ENCODE assay signal across 22 cellular contexts in the genomic region with DNA sequence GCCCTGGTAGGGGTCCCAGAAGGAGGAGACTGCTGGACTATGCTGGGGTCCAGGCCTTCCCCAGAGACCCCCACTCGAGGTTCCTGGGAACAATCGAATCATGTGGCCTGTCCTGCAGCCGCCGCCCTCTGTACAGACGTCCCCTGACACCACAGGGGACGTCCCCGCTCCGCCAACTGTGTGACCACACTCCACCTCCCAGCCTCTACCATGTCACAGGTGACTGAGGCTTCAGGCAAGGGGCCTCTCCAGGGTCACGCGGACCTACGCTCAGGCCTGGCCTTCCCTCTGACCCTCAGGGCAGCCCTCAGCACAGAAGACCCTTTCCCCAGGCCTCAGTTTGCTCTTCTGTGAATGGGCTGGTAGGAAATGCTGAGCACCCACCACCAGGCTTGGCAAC. TPM values are rescaled to one million over a fixed set of nuclear protein-coding genes. Genes with fewer than 3 reads are reported as not detected.
DNase-seq lines count a peak whose midpoint lies in the region; ATAC-seq and TF ChIP-seq lines count a peak whose summit lies in the region.
"Had no signal": no experiment of that assay in that cellular context is flagged by ENCODE, and none has a peak within 500 bp of the region (broad histone marks: within the 10 kb centered on the region; RNA-seq: fewer than 3 reads in every experiment).

No MANE protein-coding gene starts in this region.

- no TSS peak for BruUV-seq in OCI-LY7 (replicated peaks; lab: Mats Ljungman, UMichigan)

- peak overlapping the region; percentile 10; the same call in 1 of the 2 replicates for H3K4me2 ChIP-seq in OCI-LY7 (ENCODE audit: low read length)
- H3K4me2 ChIP-seq: PC-9 had no signal

- TF ChIP-seq POLR2A in transverse colon (IDR thresholded peaks at IDR 0.05): no peak

- 77% methylated on average over 11 of the region's 11 CpGs for WGBS in right cardiac atrium
- 61% methylated on average over 10 of the region's 11 CpGs; no CpG with 5 or more reads in 1 of the 2 donors for WGBS in transverse colon (ENCODE audit: low coverage in 1 of 2), 2 donors

- H3K4me1 Mint-ChIP-seq in activated T-helper 1 cell treated with anti-CD3 and anti-CD28 coated beads, Interleukin-12 subunit alpha, Interleukin-12 subunit beta, Interleukin-2, Interleukin-4 antibody, amounts not matched to agents 30 ng/mL and 10 ng/mL and 1 ng/mL, durations not matched to agents 14 hours and 24 hours and 36 hours (ENCODE audit: low read depth): no peaks in the 10 kb centered on the region

- H3K27ac ChIP-seq in right cardiac atrium (ENCODE audit: low read length) (no peak overlapping the region), OCI-LY7 (ENCODE audit: low read depth, low read length, poor library complexity, severe bottlenecking) (peak overlapping the region; percentile 98), transverse colon (no peak overlapping the region), WERI-Rb-1 (no peak overlapping the region)
- H3K27ac ChIP-seq: 22Rv1, PC-9, skin epidermis had no signal

- H3K79me2 ChIP-seq in OCI-LY7 (ENCODE audit: insufficient read depth, low read depth, low read length): peaks cover 38% of the 10 kb centered on the region

- peaks cover 85% of the 10 kb centered on the region for H3K36me3 ChIP-seq in OCI-LY7 (ENCODE audit: insufficient read depth, low read length)
- peaks cover 0 to 8% (median 0%) of the 10 kb centered on the region in 4 donors for H3K36me3 ChIP-seq in transverse colon
- no peaks in the 10 kb centered on the region for H3K36me3 ChIP-seq in WERI-Rb-1
- H3K36me3 ChIP-seq: HAP-1 had no signal

- in situ Hi-C loops in transverse colon (cut with MboI; ENCODE audit: low pct_ligation_motif_present in 1 of 4, low pct_unique_long_range_greater_than_20kb in 1 of 4, low sequenced_read_pairs in 3 of 4): no loop called here

- no peak for TF ChIP-seq EP300 in transverse colon (IDR thresholded peaks at IDR 0.05; ENCODE audit: low read depth)

- POLR2A ChIA-PET in OCI-LY7 (lab: Charles Lee): no interaction called here

- DNase-seq in right cardiac atrium (peak in 2 of 3 donors; percentile 16 to 24), cardiac septum (ENCODE audit: low spot score) (no peak), OCI-LY7 (ENCODE audit: low spot score) (no peak), transverse colon (peak; percentile 45), WERI-Rb-1 (no peak)
- no peak for DNase-seq in activated T-helper 1 cell treated with anti-CD3 and anti-CD28 coated beads, Interleukin-12 subunit alpha, Interleukin-12 subunit beta, Interleukin-2, Interleukin-4 antibody, amounts not matched to agents 30 ng/mL and 10 ng/mL and 1 ng/mL, durations not matched to agents 14 hours and 24 hours and 36 hours (ENCODE audit: low spot score)
- DNase-seq: activated CD8-positive, alpha-beta T cell treated with anti-CD3 and anti-CD28 coated beads for 36 hours; activated naive CD4-positive, alpha-beta T cell treated with anti-CD3 and anti-CD28 coated beads, Interleukin-2, amount 50 U/mL, for 16 hours; activated T-cell treated with anti-CD3 and anti-CD28 coated beads, Interleukin-2, amount 50 U/mL, for 24 hours; COR-L47; IMR-90; left cardiac atrium; MM.1S; NCI-H748 treated with DMSO at 0.1 percent for 48 hours; PC-9; stimulated activated CD4-positive, alpha-beta T cell treated with anti-CD3 and anti-CD28 coated beads, Interleukin-2, amount 100 ng/mL, for 48 hours had no signal

- H3K36me3 Mint-ChIP-seq in activated T-helper 1 cell treated with anti-CD3 and anti-CD28 coated beads, Interleukin-12 subunit alpha, Interleukin-12 subunit beta, Interleukin-2, Interleukin-4 antibody, amounts not matched to agents 30 ng/mL and 10 ng/mL and 1 ng/mL, durations not matched to agents 14 hours and 24 hours and 36 hours (ENCODE audit: low read depth): peaks cover 4% of the 10 kb centered on the region

- H3K27me3 Mint-ChIP-seq in activated T-helper 1 cell treated with anti-CD3 and anti-CD28 coated beads, Interleukin-12 subunit alpha, Interleukin-12 subunit beta, Interleukin-2, Interleukin-4 antibody, amounts not matched to agents 30 ng/mL and 10 ng/mL and 1 ng/mL, durations not matched to agents 14 hours and 24 hours and 36 hours (ENCODE audit: insufficient read depth): no peaks in the 10 kb centered on the region
- H3K27me3 Mint-ChIP-seq: activated CD8-positive, alpha-beta T cell treated with anti-CD3 and anti-CD28 coated beads for 36 hours; activated T-cell treated with anti-CD3 and anti-CD28 coated beads, Interleukin-2, amount 50 U/mL, for 24 hours had no signal

- H3K27me3 ChIP-seq in right cardiac atrium (ENCODE audit: control insufficient read depth, insufficient read depth) (no peaks in the 10 kb centered on the region), transverse colon (no peaks in the 10 kb centered on the region), WERI-Rb-1 (ENCODE audit: insufficient read depth, low read depth, severe bottlenecking) (no peaks in the 10 kb centered on the region)

- no peaks in the 10 kb centered on the region for H3K9me3 ChIP-seq in right cardiac atrium (ENCODE audit: control insufficient read depth, low read length)
- H3K9me3 ChIP-seq in OCI-LY7 (ENCODE audit: low read length): no peaks in the 10 kb centered on the region
- no peaks in the 10 kb centered on the region for H3K9me3 ChIP-seq in transverse colon
- H3K9me3 ChIP-seq in WERI-Rb-1 (ENCODE audit: severe bottlenecking): no peaks in the 10 kb centered on the region
- H3K9me3 ChIP-seq: HAP-1 had no signal

- H3K9me3 Mint-ChIP-seq in activated T-helper 1 cell treated with anti-CD3 and anti-CD28 coated beads, Interleukin-12 subunit alpha, Interleukin-12 subunit beta, Interleukin-2, Interleukin-4 antibody, amounts not matched to agents 30 ng/mL and 10 ng/mL and 1 ng/mL, durations not matched to agents 14 hours and 24 hours and 36 hours: no peaks in the 10 kb centered on the region
- H3K9me3 Mint-ChIP-seq: activated CD8-positive, alpha-beta T cell treated with anti-CD3 and anti-CD28 coated beads for 36 hours; activated T-cell treated with anti-CD3 and anti-CD28 coated beads, Interleukin-2, amount 50 U/mL, for 24 hours had no signal

- CTCF ChIA-PET in OCI-LY7 (lab: Charles Lee; ENCODE audit: unreplicated experiment): no interaction called here

- H3K4me3 Mint-ChIP-seq in activated T-helper 1 cell treated with anti-CD3 and anti-CD28 coated beads, Interleukin-12 subunit alpha, Interleukin-12 subunit beta, Interleukin-2, Interleukin-4 antibody, amounts not matched to agents 30 ng/mL and 10 ng/mL and 1 ng/mL, durations not matched to agents 14 hours and 24 hours and 36 hours: no peak overlapping the region
- H3K4me3 Mint-ChIP-seq: activated CD8-positive, alpha-beta T cell treated with anti-CD3 and anti-CD28 coated beads for 36 hours; activated T-cell treated with anti-CD3 and anti-CD28 coated beads, Interleukin-2, amount 50 U/mL, for 24 hours had no signal

- ATAC-seq in right cardiac atrium (no peak), HG02623 (IDR thresholded peaks at IDR 0.05; ENCODE audit: unreplicated experiment) (peak; percentile 55), GM21360 (IDR thresholded peaks at IDR 0.05; ENCODE audit: unreplicated experiment) (no peak)
- ATAC-seq: activated CD8-positive, alpha-beta T cell treated with anti-CD3 and anti-CD28 coated beads for 36 hours; left cardiac atrium had no signal

- H2AFZ ChIP-seq in OCI-LY7 (ENCODE audit: low read length): no peak overlapping the region
- H2AFZ ChIP-seq: PC-9 had no signal

- no peak overlapping the region for H3K4me3 ChIP-seq in right cardiac atrium (ENCODE audit: low read length)
- H3K4me3 ChIP-seq in OCI-LY7 (ENCODE audit: low read depth, low read length, poor library complexity, severe bottlenecking): no peak overlapping the region
- no peak overlapping the region for H3K4me3 ChIP-seq in transverse colon
- H3K4me3 ChIP-seq in WERI-Rb-1 (ENCODE audit: low read depth, low read length): no peak overlapping the region
- H3K4me3 ChIP-seq: HAP-1, PC-9, skin epidermis had no signal

- no peaks in the 10 kb centered on the region for H3K9me2 ChIP-seq in OCI-LY7 (ENCODE audit: insufficient read depth, low read length)

- TF ChIP-seq CTCF in OCI-LY7 (conservative IDR thresholded peaks at IDR 0.05; ENCODE audit: low read length): no peak
- TF ChIP-seq CTCF in transverse colon (IDR thresholded peaks at IDR 0.05): no peak
- no peak for TF ChIP-seq CTCF in WERI-Rb-1 (IDR thresholded peaks at IDR 0.05; ENCODE audit: low read depth, low read length)

- intact Hi-C loops in right cardiac atrium (cut with DNase I) (no loop called here), cardiac septum (cut with DNase I) (no loop called here), OCI-LY7 (cut with micrococcal nuclease; ENCODE audit: unreplicated experiment) (no loop called here), transverse colon (cut with DNase I; ENCODE audit: low total_unique reads) (no loop called here)
- intact Hi-C loops in activated T-helper 1 cell treated with anti-CD3 and anti-CD28 coated beads, Interleukin-12 subunit alpha, Interleukin-12 subunit beta, Interleukin-2, Interleukin-4 antibody, amounts not matched to agents 30 ng/mL and 10 ng/mL and 1 ng/mL, durations not matched to agents 14 hours and 24 hours and 36 hours (cut with micrococcal nuclease): no loop called here

- H3K4me1 ChIP-seq in right cardiac atrium (ENCODE audit: control insufficient read depth, insufficient read depth, low read length) (no peaks in the 10 kb centered on the region), OCI-LY7 (ENCODE audit: insufficient read depth, low read length, poor library complexity, severe bottlenecking) (peaks cover 75% of the 10 kb centered on the region), transverse colon (no peaks in the 10 kb centered on the region)
- H3K4me1 ChIP-seq: HAP-1 had no signal

- H4K20me1 ChIP-seq in OCI-LY7 (ENCODE audit: insufficient read depth, low read length): no peaks in the 10 kb centered on the region

- H3K27ac Mint-ChIP-seq in activated T-helper 1 cell treated with anti-CD3 and anti-CD28 coated beads, Interleukin-12 subunit alpha, Interleukin-12 subunit beta, Interleukin-2, Interleukin-4 antibody, amounts not matched to agents 30 ng/mL and 10 ng/mL and 1 ng/mL, durations not matched to agents 14 hours and 24 hours and 36 hours: no peak overlapping the region
- H3K27ac Mint-ChIP-seq: activated CD8-positive, alpha-beta T cell treated with anti-CD3 and anti-CD28 coated beads for 36 hours; activated T-cell treated with anti-CD3 and anti-CD28 coated beads, Interleukin-2, amount 50 U/mL, for 24 hours had no signal

RNA-seq across cellular contexts. Expression of gene TMEM161A, which starts 13.1 kb away (rescaled TPM):
- total RNA-seq in right cardiac atrium (10 to 100 TPM; 14.0 to 27.0 (median 21.0) TPM), cardiac septum (12.2 TPM), OCI-LY7 (2022) (38.1 and 40.5 TPM in 2 replicates), transverse colon (10 to 100 TPM; 16.9 to 41.9 (median 18.5) TPM)
- 19.5 TPM for polyA plus RNA-seq in right cardiac atrium
- 28.4 and 31.2 TPM in 2 replicates for total RNA-seq in OCI-LY7 (2014; rRNA removed; shearing (Covaris generic))
- 46.0 and 48.9 TPM in 2 replicates for total RNA-seq in activated T-helper 1 cell treated with anti-CD3 and anti-CD28 coated beads, Interleukin-12 subunit alpha, Interleukin-12 subunit beta, Interleukin-2, Interleukin-4 antibody, amounts not matched to agents 30 ng/mL and 10 ng/mL and 1 ng/mL, durations not matched to agents 14 hours and 24 hours and 36 hours

RNA-seq across cellular contexts. Expression of gene MEF2B, which starts 18.6 kb away (rescaled TPM):
- total RNA-seq in right cardiac atrium (1 to 10 TPM in 1 of 4 donors, under 1 TPM in 3; 0.42 to 1.1 (median 0.47) TPM), cardiac septum (0.67 TPM), OCI-LY7 (2022) (295 and 304 TPM in 2 replicates), transverse colon (under 1 TPM in 1 of 4 donors, not detected in 3; 0.95 TPM)
- 0.23 TPM for polyA plus RNA-seq in right cardiac atrium
- 175 and 201 TPM in 2 replicates for total RNA-seq in OCI-LY7 (2014; rRNA removed; shearing (Covaris generic))
- 1.7 and 2.2 TPM in 2 replicates for total RNA-seq in activated T-helper 1 cell treated with anti-CD3 and anti-CD28 coated beads, Interleukin-12 subunit alpha, Interleukin-12 subunit beta, Interleukin-2, Interleukin-4 antibody, amounts not matched to agents 30 ng/mL and 10 ng/mL and 1 ng/mL, durations not matched to agents 14 hours and 24 hours and 36 hours
- total RNA-seq: glomerular endothelial cell had no signal

RNA-seq across cellular contexts. Expression of gene BORCS8, which starts 40.5 kb away (rescaled TPM):
- 10 to 100 TPM; 27.5 to 33.2 (median 31.3) TPM for total RNA-seq in right cardiac atrium
- 30.3 TPM for polyA plus RNA-seq in right cardiac atrium
- total RNA-seq in cardiac septum: 27.1 TPM
- total RNA-seq in OCI-LY7 (2014; rRNA removed; shearing (Covaris generic)): 31.0 and 39.8 TPM in 2 replicates
- total RNA-seq in OCI-LY7 (2022): 35.2 and 40.2 TPM in 2 replicates
- total RNA-seq in transverse colon: 100 to 1,000 TPM in 1 of 4 donors, 10 to 100 TPM in 3; 13.0 to 132 (median 26.6) TPM
- total RNA-seq in activated T-helper 1 cell treated with anti-CD3 and anti-CD28 coated beads, Interleukin-12 subunit alpha, Interleukin-12 subunit beta, Interleukin-2, Interleukin-4 antibody, amounts not matched to agents 30 ng/mL and 10 ng/mL and 1 ng/mL, durations not matched to agents 14 hours and 24 hours and 36 hours: 37.8 and 38.6 TPM in 2 replicates

RNA-seq across cellular contexts. Expression of gene RFXANK, which starts 40.6 kb away (rescaled TPM):
- total RNA-seq in right cardiac atrium (10 to 100 TPM; 35.2 to 46.1 (median 44.7) TPM), cardiac septum (29.6 TPM), OCI-LY7 (2022) (114 and 115 TPM in 2 replicates), transverse colon (10 to 100 TPM; 35.9 to 51.1 (median 48.6) TPM)
- polyA plus RNA-seq in right cardiac atrium: 55.0 TPM
- total RNA-seq in OCI-LY7 (2014; rRNA removed; shearing (Covaris generic)): 103 and 105 TPM in 2 replicates
- 101 and 103 TPM in 2 replicates for total RNA-seq in activated T-helper 1 cell treated with anti-CD3 and anti-CD28 coated beads, Interleukin-12 subunit alpha, Interleukin-12 subunit beta, Interleukin-2, Interleukin-4 antibody, amounts not matched to agents 30 ng/mL and 10 ng/mL and 1 ng/mL, durations not matched to agents 14 hours and 24 hours and 36 hours

RNA-seq across cellular contexts. Expression of gene NR2C2AP, which starts 51.8 kb away (rescaled TPM):
- total RNA-seq in right cardiac atrium: 1 to 10 TPM; 6.4 to 10.0 (median 6.7) TPM
- polyA plus RNA-seq in right cardiac atrium: 8.1 TPM
- total RNA-seq in cardiac septum: 6.1 TPM
- 28.6 and 29.7 TPM in 2 replicates for total RNA-seq in OCI-LY7 (2014; rRNA removed; shearing (Covaris generic))
- 21.2 and 27.3 TPM in 2 replicates for total RNA-seq in OCI-LY7 (2022)
- 10 to 100 TPM in 1 of 4 donors, 1 to 10 TPM in 3; 2.2 to 12.3 (median 6.4) TPM for total RNA-seq in transverse colon
- total RNA-seq in activated T-helper 1 cell treated with anti-CD3 and anti-CD28 coated beads, Interleukin-12 subunit alpha, Interleukin-12 subunit beta, Interleukin-2, Interleukin-4 antibody, amounts not matched to agents 30 ng/mL and 10 ng/mL and 1 ng/mL, durations not matched to agents 14 hours and 24 hours and 36 hours: 50.9 and 52.0 TPM in 2 replicates

Comparison
In these comparisons a context has a peak if more than half of its experiments do, and no peak if none do; other contexts are left out.
1. DNase-seq: peak in right cardiac atrium (2 of 3) and transverse colon (single experiment); none in cardiac septum (single experiment), OCI-LY7 (single experiment), WERI-Rb-1 (single experiment) and activated T-helper 1 cell treated with anti-CD3 and anti-CD28 coated beads, Interleukin-12 subunit alpha, Interleukin-12 subunit beta, Interleukin-2, Interleukin-4 antibody, amounts not matched to agents 30 ng/mL and 10 ng/mL and 1 ng/mL, durations not matched to agents 14 hours and 24 hours and 36 hours (single experiment).
2. RNA of gene MEF2B, which starts 18.6 kb away (total RNA-seq): 175 to 304 TPM in OCI-LY7; 1.7 to 2.2 TPM in activated T-helper 1 cell treated with anti-CD3 and anti-CD28 coated beads, Interleukin-12 subunit alpha, Interleukin-12 subunit beta, Interleukin-2, Interleukin-4 antibody, amounts not matched to agents 30 ng/mL and 10 ng/mL and 1 ng/mL, durations not matched to agents 14 hours and 24 hours and 36 hours, 0.67 TPM in cardiac septum (single experiment), 0.42 to 1.1 TPM in right cardiac atrium and 0.95 TPM in transverse colon; every median in the first group is over 10 times any median in the second.